ENCODE assay signal across 2 cellular contexts in genomic region chr19:1316466-1316865, GRCh38.
TF ChIP-seq lines count a peak whose summit lies in the region.

No MANE protein-coding gene starts in this region.

TF ChIP-seq in IMR-90, 13 proteins besides CTCF, POLR2A, EP300 and RAD21:
- TF ChIP-seq BHLHE40 (IDR thresholded peaks at IDR 0.05; ENCODE audit: low read depth, low read length) (no peak), SMC3 (IDR thresholded peaks at IDR 0.05; ENCODE audit: low read depth, low read length) (no peak), ELK1 (IDR thresholded peaks at IDR 0.05; ENCODE audit: borderline replicate concordance, low read depth, low read length) (no peak), CHD1 (IDR thresholded peaks at IDR 0.05; ENCODE audit: low read depth, low read length) (no peak), RFX5 (IDR thresholded peaks at IDR 0.05; ENCODE audit: low read depth, low read length) (no peak), RCOR1 (IDR thresholded peaks at IDR 0.05; ENCODE audit: insufficient replicate concordance, low read length) (no peak), FOS (IDR thresholded peaks at IDR 0.05; ENCODE audit: low read depth, low read length) (no peak), MXI1 (IDR thresholded peaks at IDR 0.05; ENCODE audit: borderline replicate concordance, low read depth, low read length) (no peak), MAFK (IDR thresholded peaks at IDR 0.05; ENCODE audit: low read depth, low read length) (no peak), CEBPB (IDR thresholded peaks at IDR 0.05; ENCODE audit: low read depth, low read length) (no peak), USF2 (IDR thresholded peaks at IDR 0.05; ENCODE audit: low read depth, low read length) (no peak), MAZ (IDR thresholded peaks at IDR 0.05; ENCODE audit: borderline replicate concordance, low read depth, low read length) (no peak), NFE2L2 (IDR thresholded peaks at IDR 0.05; ENCODE audit: low read depth, low read length) (no peak)
TF ChIP-seq in IMR-90: peak in this region for 0.

TF ChIP-seq in K562, 482 proteins besides CTCF, POLR2A, EP300 and RAD21:
- no peak for TF ChIP-seq GABPB1 (CRISPR knock-in tag; IDR thresholded peaks at IDR 0.05)
- TF ChIP-seq ZNF740 (CRISPR knock-in tag; IDR thresholded peaks at IDR 0.05): peak; percentile 53; the same call in 1 of the 2 replicates
- TF ChIP-seq ZNF740 (tag; IDR thresholded peaks at IDR 0.05): peak in 1 of 2 experiments; percentile 29; a peak in 1 of 4 replicates
- no peak for TF ChIP-seq ZNF77 (CRISPR knock-in tag; IDR thresholded peaks at IDR 0.05)
- no peak for TF ChIP-seq MEF2A (IDR thresholded peaks at IDR 0.05; ENCODE audit: control insufficient read depth, low read depth, low read length)
- TF ChIP-seq ZNF124 (CRISPR knock-in tag; IDR thresholded peaks at IDR 0.05): no peak
- TF ChIP-seq POLR2G (IDR thresholded peaks at IDR 0.05; ENCODE audit: low read depth, low read length): 0 out of 2 replicates have a peak, but pooled peaks have one; percentile 7
- no peak for TF ChIP-seq PHTF2 (CRISPR knock-in tag; IDR thresholded peaks at IDR 0.05)
- TF ChIP-seq HMBOX1 (IDR thresholded peaks at IDR 0.05): no peak
- no peak for TF ChIP-seq ZNF384 (IDR thresholded peaks at IDR 0.05; ENCODE audit: low read depth, low read length)
- no peak for TF ChIP-seq MYC (IDR thresholded peaks at IDR 0.05; ENCODE audit: low read depth, low read length)
- TF ChIP-seq MYC (CRISPR knock-in tag; IDR thresholded peaks at IDR 0.05; ENCODE audit: borderline replicate concordance, low read depth): 0 out of 2 replicates have a peak, but pooled peaks have one; percentile 2
- no peak for TF ChIP-seq HES1 (IDR thresholded peaks at IDR 0.05; ENCODE audit: low read depth)
- TF ChIP-seq RB1 (IDR thresholded peaks at IDR 0.05; ENCODE audit: low read depth): no peak
- TF ChIP-seq SMARCA5 (IDR thresholded peaks at IDR 0.05): no peak
- no peak for TF ChIP-seq CREBBP (IDR thresholded peaks at IDR 0.05; ENCODE audit: low read depth, low read length)
TF ChIP-seq in K562: peak in this region for 3.
